1 cellular context compared by ENCODE assay signal in genomic region chr5:143446535-143447226, GRCh38.
TF ChIP-seq lines count a peak whose summit lies in the region.

No MANE protein-coding gene starts in this region.

TF ChIP-seq in GM12878, 131 proteins besides CTCF, POLR2A, EP300 and RAD21 (continued from another document and continues in another):
- TF ChIP-seq PKNOX1 (IDR thresholded peaks at IDR 0.05) (no peak), CREB1 (IDR thresholded peaks at IDR 0.05; ENCODE audit: low read depth) (peak; percentile 82; the same call in 1 of the 2 replicates), TCF7 (IDR thresholded peaks at IDR 0.05; ENCODE audit: borderline replicate concordance) (0 out of 2 replicates have a peak, but pooled peaks have one; percentile 26), IKZF2 (IDR thresholded peaks at IDR 0.05) (peak in 1 of 2 experiments; percentile 16; a peak in 1 of 4 replicates), SKIL (IDR thresholded peaks at IDR 0.05; ENCODE audit: low read depth, poor library complexity, severe bottlenecking) (no peak), BCLAF1 (IDR thresholded peaks at IDR 0.05) (no peak), USF1 (IDR thresholded peaks at IDR 0.05; ENCODE audit: borderline replicate concordance, extremely low read length, insufficient read depth, low read depth, low read length) (no peak), ATF7 (IDR thresholded peaks at IDR 0.05; ENCODE audit: low read depth) (peak; percentile 34; the same call in 1 of the 2 replicates), RCOR1 (conservative IDR thresholded peaks at IDR 0.05; ENCODE audit: low read depth, low read length) (no peak), GATAD2B (conservative IDR thresholded peaks at IDR 0.05; ENCODE audit: low read depth) (no peak), STAT1 (conservative IDR thresholded peaks at IDR 0.05) (no peak), TARDBP (IDR thresholded peaks at IDR 0.05; ENCODE audit: borderline replicate concordance) (no peak), ESRRA (IDR thresholded peaks at IDR 0.05; ENCODE audit: low read length) (no peak), RBBP5 (conservative IDR thresholded peaks at IDR 0.05) (no peak), ZBTB33 (IDR thresholded peaks at IDR 0.05) (no peak), E4F1 (IDR thresholded peaks at IDR 0.05; ENCODE audit: borderline replicate concordance, partially characterized antibody) (no peak), ZNF384 (IDR thresholded peaks at IDR 0.05; ENCODE audit: borderline replicate concordance, low read depth, low read length) (no peak), JUNB (IDR thresholded peaks at IDR 0.05) (peak; percentile 65), CHD2 (IDR thresholded peaks at IDR 0.05; ENCODE audit: borderline replicate concordance, low read depth, low read length) (no peak), RELB (IDR thresholded peaks at IDR 0.05; ENCODE audit: low read depth) (no peak), MXI1 (IDR thresholded peaks at IDR 0.05; ENCODE audit: low read depth, low read length) (no peak), NFIC (IDR thresholded peaks at IDR 0.05; ENCODE audit: low read depth, low read length) (peak; percentile 61; the same call in 1 of the 2 replicates), ETV6 (conservative IDR thresholded peaks at IDR 0.05 in 1 of 2, IDR thresholded peaks at IDR 0.05 in 1 of 2; ENCODE audit: borderline replicate concordance in 1 of 2, low read depth in 1 of 2) (peak in 1 of 2 experiments; percentile 61; a peak in 1 of 4 replicates), SRF (IDR thresholded peaks at IDR 0.05; ENCODE audit: low read depth in 2 of 2, low read length in 2 of 2) (no peak), RUNX3 (IDR thresholded peaks at IDR 0.05; ENCODE audit: low read length) (peak; percentile 57; the same call in 1 of the 2 replicates), CREM (IDR thresholded peaks at IDR 0.05; ENCODE audit: low read depth) (peak; percentile 50; the same call in 1 of the 2 replicates), ASH2L (IDR thresholded peaks at IDR 0.05; ENCODE audit: borderline replicate concordance, low read depth) (no peak), TCF3 (IDR thresholded peaks at IDR 0.05; ENCODE audit: borderline replicate concordance, insufficient read depth, low read depth, low read length) (no peak), CBX5 (IDR thresholded peaks at IDR 0.05; ENCODE audit: low read depth) (no peak), IRF4 (IDR thresholded peaks at IDR 0.05; ENCODE audit: low read depth, low read length) (no peak), RELA (IDR thresholded peaks at IDR 0.05; ENCODE audit: borderline replicate concordance, partially characterized antibody) (no peak), ZZZ3 (IDR thresholded peaks at IDR 0.05; ENCODE audit: control insufficient read depth, insufficient read length, low read depth) (no peak), YY1 (IDR thresholded peaks at IDR 0.05; ENCODE audit: low read depth, low read length) (no peak), ZNF207 (IDR thresholded peaks at IDR 0.05; ENCODE audit: borderline replicate concordance) (no peak), DPF2 (IDR thresholded peaks at IDR 0.05) (no peak), GABPA (IDR thresholded peaks at IDR 0.05; ENCODE audit: low read depth) (0 out of 2 replicates have a peak, but pooled peaks have one; percentile 23), RB1 (IDR thresholded peaks at IDR 0.05; ENCODE audit: borderline replicate concordance) (no peak), BCL11A (IDR thresholded peaks at IDR 0.05; ENCODE audit: low read depth, low read length) (no peak), NR2F1 (conservative IDR thresholded peaks at IDR 0.05) (no peak), EED (IDR thresholded peaks at IDR 0.05; ENCODE audit: low read depth) (peak; percentile 55), ATF2 (IDR thresholded peaks at IDR 0.05; ENCODE audit: low read length) (0 out of 2 replicates have a peak, but pooled peaks have one; percentile 16), BCL3 (IDR thresholded peaks at IDR 0.05; ENCODE audit: borderline replicate concordance, insufficient read depth, low read depth, low read length, poor library complexity, severe bottlenecking) (no peak), HDAC2 (IDR thresholded peaks at IDR 0.05) (no peak), CHD1 (IDR thresholded peaks at IDR 0.05; ENCODE audit: low read depth, low read length) (no peak), SUZ12 (IDR thresholded peaks at IDR 0.05; ENCODE audit: unreplicated experiment) (no peak), YBX1 (IDR thresholded peaks at IDR 0.05) (no peak), FOS (IDR thresholded peaks at IDR 0.05; ENCODE audit: borderline replicate concordance, extremely low read depth, insufficient read length) (no peak), POU2F2 (IDR thresholded peaks at IDR 0.05; ENCODE audit: borderline replicate concordance, low read depth, low read length) (no peak), SIN3A (IDR thresholded peaks at IDR 0.05; ENCODE audit: low read depth, low read length) (no peak), SMARCA5 (IDR thresholded peaks at IDR 0.05) (no peak)
